ENCODE assay signal across 7 cellular contexts in genomic region chr14:23583761-23584526, GRCh38. TPM values are rescaled to one million over a fixed set of nuclear protein-coding genes. Genes with fewer than 3 reads are reported as not detected.
"Had no signal": no experiment of that assay in that cellular context is flagged by ENCODE, and none has a peak within 500 bp of the region (broad histone marks: within the 10 kb centered on the region; RNA-seq: fewer than 3 reads in every experiment).

No MANE protein-coding gene starts in this region.

RNA-seq across cellular contexts. Expression of gene JPH4, which starts 5.4 kb away (rescaled TPM):
- total RNA-seq: activated CD4-positive, alpha-beta memory T cell treated with anti-CD3 and anti-CD28 coated beads, Interleukin-2, amount 10 ng/mL, durations not matched to agents 7 days and 5 days; MCF 10A; OCI-LY7; PC-9; SK-MEL-5 had no signal

RNA-seq across cellular contexts. Expression of gene ZFHX2, which starts 32.4 kb away (rescaled TPM):
- total RNA-seq: SK-MEL-5 had no signal

RNA-seq across cellular contexts. Expression of gene DHRS2, which starts 52.2 kb away (rescaled TPM):
- total RNA-seq: aorta, OCI-LY7, Right ventricle myocardium inferior had no signal
